In genomic region chr19:19192910-19193423, GRCh38 we compare ENCODE assay signal across 1 cellular context.
TF ChIP-seq lines count a peak whose summit lies in the region.

No MANE protein-coding gene starts in this region.

TF ChIP-seq in K562, 482 proteins besides CTCF, POLR2A, EP300 and RAD21 (continues in another document):
- 0 out of 2 replicates have a peak, but pooled peaks have one; percentile 43 for TF ChIP-seq HLTF (IDR thresholded peaks at IDR 0.05)
- TF ChIP-seq ZNF584 (CRISPR knock-in tag; IDR thresholded peaks at IDR 0.05; ENCODE audit: low read depth), result no peak
- no peak for TF ChIP-seq HES1 (IDR thresholded peaks at IDR 0.05; ENCODE audit: low read depth)
- TF ChIP-seq SPI1 (IDR thresholded peaks at IDR 0.05; ENCODE audit: borderline replicate concordance, low read depth, low read length), result 0 out of 2 replicates have a peak, but pooled peaks have one; percentile 1
- TF ChIP-seq ZNF384 (IDR thresholded peaks at IDR 0.05; ENCODE audit: low read depth, low read length), result peak; percentile 61; the same call in 1 of the 2 replicates
- no peak for TF ChIP-seq ZBTB26 (CRISPR knock-in tag; IDR thresholded peaks at IDR 0.05)
- TF ChIP-seq HEY1 (CRISPR knock-in tag; IDR thresholded peaks at IDR 0.05; ENCODE audit: borderline replicate concordance), result no peak
- TF ChIP-seq DMBX1 (CRISPR knock-in tag; IDR thresholded peaks at IDR 0.05; ENCODE audit: borderline replicate concordance), result no peak
- peak; percentile 91 for TF ChIP-seq PKNOX1 (IDR thresholded peaks at IDR 0.05)
- 0 out of 4 replicates have a peak, but pooled peaks of 1 of the 2 experiments have one; percentile 39 for TF ChIP-seq MNT (conservative IDR thresholded peaks at IDR 0.05)
- peak; percentile 7 for TF ChIP-seq PRDM10 (IDR thresholded peaks at IDR 0.05; ENCODE audit: partially characterized antibody)
- TF ChIP-seq TAF1 (IDR thresholded peaks at IDR 0.05; ENCODE audit: control insufficient read depth, extremely low read depth, insufficient read depth, low read length, severe bottlenecking), result peak; percentile 56
- TF ChIP-seq GATA2 (CRISPR knock-in tag; IDR thresholded peaks at IDR 0.05), result peak; percentile 42; the same call in 1 of the 2 replicates
- no peak for TF ChIP-seq NCOA2 (IDR thresholded peaks at IDR 0.05; ENCODE audit: partially characterized antibody in 2 of 2)
- no peak for TF ChIP-seq RNF2 (IDR thresholded peaks at IDR 0.05)
- TF ChIP-seq SMARCA4 (IDR thresholded peaks at IDR 0.05), result 0 out of 2 replicates have a peak, but pooled peaks have one; percentile 30
- TF ChIP-seq ARID3A (IDR thresholded peaks at IDR 0.05; ENCODE audit: borderline replicate concordance, low read depth, low read length), result no peak
- TF ChIP-seq ZBTB40 (IDR thresholded peaks at IDR 0.05), result peak; percentile 56
- no peak for TF ChIP-seq ZBTB40 (CRISPR knock-in tag; IDR thresholded peaks at IDR 0.05)
- TF ChIP-seq ETV5 (CRISPR knock-in tag; IDR thresholded peaks at IDR 0.05; ENCODE audit: low read depth), result no peak
- no peak for TF ChIP-seq TRIM28 (IDR thresholded peaks at IDR 0.05)
- TF ChIP-seq ZNF668 (CRISPR knock-in tag; IDR thresholded peaks at IDR 0.05), result no peak
- TF ChIP-seq MEF2A (IDR thresholded peaks at IDR 0.05; ENCODE audit: control insufficient read depth, low read depth, low read length), result no peak
- TF ChIP-seq MYC (IDR thresholded peaks at IDR 0.05; ENCODE audit: low read depth, low read length), result no peak
- TF ChIP-seq MYC (CRISPR knock-in tag; IDR thresholded peaks at IDR 0.05; ENCODE audit: borderline replicate concordance, low read depth), result no peak
- no peak for TF ChIP-seq PBX2 (CRISPR knock-in tag; IDR thresholded peaks at IDR 0.05; ENCODE audit: low read depth)
- peak; percentile 58 for TF ChIP-seq PBX2 (tag; conservative IDR thresholded peaks at IDR 0.05; ENCODE audit: low read depth)
- 0 out of 2 replicates have a peak, but pooled peaks have one; percentile 18 for TF ChIP-seq POLR2AphosphoS5 (IDR thresholded peaks at IDR 0.05; ENCODE audit: control insufficient read depth, insufficient read depth, low read depth, low read length)
- no peak for TF ChIP-seq CBX3 (IDR thresholded peaks at IDR 0.05; ENCODE audit: borderline replicate concordance in 1 of 2, low read length in 2 of 2)
- TF ChIP-seq OTX1 (CRISPR knock-in tag; IDR thresholded peaks at IDR 0.05), result no peak
- no peak for TF ChIP-seq TCFL5 (CRISPR knock-in tag; conservative IDR thresholded peaks at IDR 0.05)
- no peak for TF ChIP-seq HMG20A (CRISPR knock-in tag; conservative IDR thresholded peaks at IDR 0.05)
